8 cellular contexts compared by ENCODE assay signal in genomic region chr19:10259162-10259905, GRCh38. TPM values are rescaled to one million over a fixed set of nuclear protein-coding genes. Genes with fewer than 3 reads are reported as not detected.
DNase-seq lines count a peak whose midpoint lies in the region; ATAC-seq and TF ChIP-seq lines count a peak whose summit lies in the region.

No MANE protein-coding gene starts in this region.

- POLR2A ChIA-PET in activated B cell treated with CpG ODN at 0.5 μM for 24 hours (lab: Charles Lee) = interaction anchor here (0.6 to 3.5 kb wide), 9 partner anchors 10 to 159 kb away, joined by 3 to 21 read pairs (median 4); partner anchors contain the start of genes CDC37 and ICAM1

- H3K4me1 Mint-ChIP-seq in activated B cell treated with CpG ODN at 0.5 μM for 24 hours = peaks cover 5% of the 10 kb centered on the region

- H3K27me3 Mint-ChIP-seq in activated B cell treated with CpG ODN at 0.5 μM for 24 hours = no peaks in the 10 kb centered on the region

- TF ChIP-seq CTCF in activated B cell treated with CpG ODN at 0.5 μM for 24 hours (IDR thresholded peaks at IDR 0.05) (no peak), cardiac fibroblast (IDR thresholded peaks at IDR 0.05; ENCODE audit: low read depth, low read length) (peak; percentile 71), kidney epithelial cell (IDR thresholded peaks at IDR 0.05; ENCODE audit: insufficient read depth, low read length, poor library complexity, severe bottlenecking) (peak; percentile 76)

- no peaks in the 10 kb centered on the region for H3K9me3 Mint-ChIP-seq in activated B cell treated with CpG ODN at 0.5 μM for 24 hours

- ATAC-seq in activated B cell treated with CpG ODN at 0.5 μM for 24 hours (ENCODE audit: low read depth) (peak; percentile 93), GM21360 (IDR thresholded peaks at IDR 0.05; ENCODE audit: unreplicated experiment) (no peak)

- peaks cover 50% of the 10 kb centered on the region for H3K36me3 Mint-ChIP-seq in activated B cell treated with CpG ODN at 0.5 μM for 24 hours (ENCODE audit: low read depth)

- no peak overlapping the region for H3K4me3 Mint-ChIP-seq in activated B cell treated with CpG ODN at 0.5 μM for 24 hours

- intact Hi-C loops in activated B cell treated with CpG ODN at 0.5 μM for 24 hours (cut with micrococcal nuclease) = loop anchor here (1.0 to 2.0 kb wide), 3 partner anchors 10 to 325 kb away; no protein-coding TSS in a partner anchor

- H3K27ac Mint-ChIP-seq in activated B cell treated with CpG ODN at 0.5 μM for 24 hours = no peak overlapping the region

- no peaks in the 10 kb centered on the region for H3K27me3 ChIP-seq in kidney epithelial cell (ENCODE audit: control insufficient read depth, insufficient read depth, low read length)

- H3K4me3 ChIP-seq in cardiac fibroblast (replicated peaks in 1 of 2; ENCODE audit: low read depth in 2 of 2, low read length in 2 of 2) (no peak overlapping the region), kidney epithelial cell (ENCODE audit: low read depth, low read length) (no peak overlapping the region)

- CTCF ChIA-PET in activated B cell treated with CpG ODN at 0.5 μM for 24 hours (lab: Charles Lee) = interaction anchor here (0.6 to 6.0 kb wide), 16 partner anchors 9 to 330 kb away, joined by 3 to 102 read pairs (median 6); partner anchors contain the start of genes ICAM1 and TYK2

- peaks cover 7% of the 10 kb centered on the region for H3K36me3 ChIP-seq in kidney epithelial cell (ENCODE audit: control insufficient read depth, insufficient read depth, low read length)

- DNase-seq in NK-92 treated with Interleukin-12 subunit alpha and Interleukin-12 subunit beta, amount 100 ng/mL, for 24 hours (lab: John Stamatoyannopoulos, UW) = peak; percentile 64
- DNase-seq in NK-92 (lab: John Stamatoyannopoulos, UW; ENCODE audit: unreplicated experiment) (no peak), NCI-H2227 treated with DMSO at 0.1 percent for 48 hours (lab: John Stamatoyannopoulos, UW) (peak; percentile 78), activated B cell treated with CpG ODN at 0.5 μM for 24 hours (peak; percentile 68), cardiac fibroblast (ENCODE audit: low read depth in 2 of 2) (peak; percentile 89 to 90), kidney epithelial cell (ENCODE audit: low read depth) (no peak)
- peak; percentile 94 to 96 for DNase-seq in stimulated activated CD4-positive, alpha-beta T cell treated with anti-CD3 and anti-CD28 coated beads, Interleukin-2, amount 100 ng/mL, for 24 hours

RNA-seq across cellular contexts. Expression of gene MRPL4, which starts 7.3 kb away (rescaled TPM):
- total RNA-seq in activated B cell treated with CpG ODN at 0.5 μM for 24 hours = 66.9 and 68.3 TPM in 2 replicates
- total RNA-seq in kidney epithelial cell = 96.3 and 98.7 TPM in 2 replicates

RNA-seq across cellular contexts. Expression of gene ICAM1, which starts 11.6 kb away (rescaled TPM):
- total RNA-seq in activated B cell treated with CpG ODN at 0.5 μM for 24 hours = 32.6 and 37.4 TPM in 2 replicates
- 155 TPM in 2 replicates for total RNA-seq in kidney epithelial cell

RNA-seq across cellular contexts. Expression of gene ICAM4, which starts 27.4 kb away (rescaled TPM):
- total RNA-seq in activated B cell treated with CpG ODN at 0.5 μM for 24 hours = 0.71 and 0.95 TPM in 2 replicates
- total RNA-seq in kidney epithelial cell = 0.13 TPM in 1 of 2 replicates, not detected in the other

RNA-seq across cellular contexts. Expression of gene S1PR2, which starts 28.2 kb away (rescaled TPM):
- total RNA-seq in activated B cell treated with CpG ODN at 0.5 μM for 24 hours = 5.3 and 5.6 TPM in 2 replicates
- 8.3 and 9.4 TPM in 2 replicates for total RNA-seq in kidney epithelial cell

RNA-seq across cellular contexts. Expression of gene ICAM5, which starts 30.4 kb away (rescaled TPM):
- total RNA-seq in activated B cell treated with CpG ODN at 0.5 μM for 24 hours (0.76 and 1.2 TPM in 2 replicates), kidney epithelial cell (0.38 and 3.8 TPM in 2 replicates)

Comparison
In these comparisons a context has a peak if more than half of its experiments do, and no peak if none do; other contexts are left out.
1. DNase-seq: peak in NK-92 treated with Interleukin-12 subunit alpha and Interleukin-12 subunit beta, amount 100 ng/mL, for 24 hours (single experiment), NCI-H2227 treated with DMSO at 0.1 percent for 48 hours (single experiment), activated B cell treated with CpG ODN at 0.5 μM for 24 hours (single experiment), cardiac fibroblast (2 of 2) and stimulated activated CD4-positive, alpha-beta T cell treated with anti-CD3 and anti-CD28 coated beads, Interleukin-2, amount 100 ng/mL, for 24 hours (2 of 2); none in NK-92 (single experiment) and kidney epithelial cell (single experiment).